Comparison of ENCODE assay signal across 7 cellular contexts in genomic region chr1:110339427-110340206, GRCh38. TPM values are rescaled to one million over a fixed set of nuclear protein-coding genes. Genes with fewer than 3 reads are reported as not detected.
DNase-seq lines count a peak whose midpoint lies in the region; ATAC-seq and TF ChIP-seq lines count a peak whose summit lies in the region.

No MANE protein-coding gene starts in this region.

- peak overlapping the region; percentile 92 for H3K23ac ChIP-seq in IMR-90 (ENCODE audit: low read depth, low read length)

- H2AK5ac ChIP-seq in IMR-90 (ENCODE audit: low read depth, low read length): peak overlapping the region; percentile 78

- TF ChIP-seq RAD21 in IMR-90 (IDR thresholded peaks at IDR 0.05; ENCODE audit: low read length): no peak

- ATAC-seq in IMR-90 (ENCODE audit: low read depth) (peak; percentile 6), lower lobe of right lung (peak in 1 of 2 donors; percentile 6)

- H3K4me3 ChIP-seq in IMR-90 (ENCODE audit: insufficient read depth, low read depth, low read length): peak overlapping the region; percentile 64
- peak overlapping the region; percentile 85 for H3K4me3 ChIP-seq in colonic mucosa
- peak overlapping the region; percentile 84 for H3K4me3 ChIP-seq in lower lobe of right lung

- POLR2A ChIA-PET in IMR-90 (lab: Charles Lee; ENCODE audit: unreplicated experiment): interaction anchor here (0.7 kb wide), 1 partner anchor 18 kb away, joined by 3 read pairs; no protein-coding TSS in a partner anchor

- H2BK15ac ChIP-seq in IMR-90 (ENCODE audit: low read depth, low read length): peak overlapping the region; percentile 19; the same call in 1 of the 3 replicates

- H3K4ac ChIP-seq in IMR-90 (ENCODE audit: low read depth, low read length): peak overlapping the region; percentile 92

- H3K27ac ChIP-seq in IMR-90 (ENCODE audit: insufficient read depth, low read length): peak overlapping the region; percentile 82
- peak overlapping the region; percentile 97 for H3K27ac ChIP-seq in VCaP
- peak overlapping the region; percentile 99 for H3K27ac ChIP-seq in colonic mucosa
- H3K27ac ChIP-seq in lower lobe of right lung: peak overlapping the region; percentile 94

- H3K79me1 ChIP-seq in IMR-90 (ENCODE audit: low read depth in 1 of 2, low read length in 2 of 2): peaks cover 0 to 34% of the 10 kb centered on the region in 2 experiments; a peak in 2 of 4 replicates

- peak overlapping the region; percentile 60; the same call in 1 of the 2 replicates for H2BK120ac ChIP-seq in IMR-90 (ENCODE audit: low read depth, low read length)

- H4K8ac ChIP-seq in IMR-90 (ENCODE audit: low read depth in 2 of 2, low read length in 2 of 2): peak overlapping the region; percentile 47 to 90

- H3K9ac ChIP-seq in IMR-90 (ENCODE audit: low read depth, low read length): peak overlapping the region; percentile 81
- H3K9ac ChIP-seq in colonic mucosa (ENCODE audit: low read depth in 2 of 2, low read length in 2 of 2): peak overlapping the region; percentile 85 to 98

- peaks cover 17% of the 10 kb centered on the region for H3K36me3 ChIP-seq in IMR-90 (ENCODE audit: control insufficient read depth, insufficient read depth, low read length)
- no peaks in the 10 kb centered on the region for H3K36me3 ChIP-seq in colonic mucosa
- peaks cover 41% of the 10 kb centered on the region for H3K36me3 ChIP-seq in lower lobe of right lung

- H4K91ac ChIP-seq in IMR-90 (ENCODE audit: insufficient read depth, low read depth, low read length): peak overlapping the region; percentile 89

- H3K9me1 ChIP-seq in IMR-90 (ENCODE audit: insufficient read depth, low read length): peaks cover 12% of the 10 kb centered on the region

- CTCF ChIA-PET in IMR-90 (lab: Yijun Ruan, JAX): interaction anchor here (0.9 to 1.5 kb wide), 6 partner anchors 10 to 156 kb away, joined by 3 to 4 read pairs (median 3); partner anchors contain the start of gene SLC16A4

- peak overlapping the region; percentile 89 for H3K56ac ChIP-seq in IMR-90 (ENCODE audit: extremely low read depth, insufficient read depth, low read length)

- TF ChIP-seq POLR2A in GM15510 (IDR thresholded peaks at IDR 0.05; ENCODE audit: borderline replicate concordance, extremely low read depth, insufficient read length): peak; percentile 91
- TF ChIP-seq POLR2A in IMR-90 (IDR thresholded peaks at IDR 0.05; ENCODE audit: low read depth, low read length): peak; percentile 82; the same call in 1 of the 2 replicates

- H2AK9ac ChIP-seq in IMR-90 (replicated peaks; ENCODE audit: low read depth, low read length, poor library complexity): peak overlapping the region; percentile 97

- in situ Hi-C loops in IMR-90 (cut with MboI; ENCODE audit: low sequenced_read_pairs): loop anchor here (5.0 to 10.0 kb wide), 2 partner anchors 63 to 125 kb away; no protein-coding TSS in a partner anchor

- BruUV-seq in IMR-90 (replicated peaks; lab: Mats Ljungman, UMichigan): no TSS peak

- intact Hi-C loops in IMR-90 (cut with micrococcal nuclease) (loop anchor here (1.0 to 2.0 kb wide), 3 partner anchors 51 to 121 kb away; partner anchors contain the start of genes LAMTOR5 and SLC16A4), colonic mucosa (cut with DNase I) (loop anchor here (5.0 kb wide), 1 partner anchor 68 kb away; the partner anchor contains the start of gene LAMTOR5), lower lobe of right lung (cut with DNase I) (no loop called here)

- H3K14ac ChIP-seq in IMR-90 (replicated peaks; ENCODE audit: low read depth, low read length): peak overlapping the region; percentile 94

- peak; percentile 54 for DNase-seq in IMR-90
- peak; percentile 67 for DNase-seq in colonic mucosa
- peak; percentile 75 for DNase-seq in lower lobe of right lung
- peak; percentile 29 for DNase-seq in stimulated activated CD8-positive, alpha-beta memory T cell treated with anti-CD3 and anti-CD28 coated beads, Interleukin-15, amount 100 ng/mL, for 24 hours (ENCODE audit: low read depth)
- no peak for DNase-seq in SKM-1 (lab: John Stamatoyannopoulos, UW; ENCODE audit: unreplicated experiment)

- H3K4me1 ChIP-seq in IMR-90 (ENCODE audit: control insufficient read depth, insufficient read depth, low read length) (peaks cover 18% of the 10 kb centered on the region), colonic mucosa (peaks cover 24% of the 10 kb centered on the region), lower lobe of right lung (peaks cover 55% of the 10 kb centered on the region)

- peak overlapping the region; percentile 56 for H3K4me2 ChIP-seq in IMR-90 (ENCODE audit: low read depth, low read length)

- peak overlapping the region; percentile 97 for H2AFZ ChIP-seq in IMR-90 (replicated peaks; ENCODE audit: low read length, poor library complexity)

- H2BK20ac ChIP-seq in IMR-90 (ENCODE audit: low read depth, low read length): no peak overlapping the region

- H3K18ac ChIP-seq in IMR-90 (ENCODE audit: low read depth, low read length): peak overlapping the region; percentile 10; the same call in 1 of the 2 replicates

- H2BK5ac ChIP-seq in IMR-90 (ENCODE audit: low read depth, low read length, poor library complexity, severe bottlenecking): peak overlapping the region; percentile 76

- TF ChIP-seq CTCF in IMR-90 (conservative IDR thresholded peaks at IDR 0.05; ENCODE audit: low read depth, low read length) (peak; percentile 41), VCaP (conservative IDR thresholded peaks at IDR 0.05) (peak; percentile 19; the same call in 1 of the 2 replicates), colonic mucosa (IDR thresholded peaks at IDR 0.05) (no peak), lower lobe of right lung (IDR thresholded peaks at IDR 0.05) (no peak)

- H3K9me3 ChIP-seq in IMR-90 (ENCODE audit: control insufficient read depth, insufficient read depth, low read length) (no peaks in the 10 kb centered on the region), colonic mucosa (no peaks in the 10 kb centered on the region), lower lobe of right lung (no peaks in the 10 kb centered on the region)

- H4K5ac ChIP-seq in IMR-90 (ENCODE audit: low read depth, low read length): no peak overlapping the region

- peaks cover 35% of the 10 kb centered on the region for H4K20me1 ChIP-seq in IMR-90 (ENCODE audit: insufficient read depth, low read length)

- H3K27me3 ChIP-seq in IMR-90 (ENCODE audit: control insufficient read depth, insufficient read depth, low read length) (no peaks in the 10 kb centered on the region), colonic mucosa (no peaks in the 10 kb centered on the region), lower lobe of right lung (ENCODE audit: low read depth) (no peaks in the 10 kb centered on the region)

- dilution Hi-C loops in IMR-90 (cut with HindIII; ENCODE audit: low sequenced_read_pairs, unreplicated experiment): no loop called here

- WGBS in IMR-90 (ENCODE audit: extremely low coverage in 2 of 2, insufficient read length in 1 of 2), 2 experiments: 0% methylated on average over 41 of the region's 75 CpGs; no CpG with 5 or more reads in 1 of the 2 experiments

TF ChIP-seq in IMR-90, 13 proteins besides CTCF, POLR2A, EP300 and RAD21:
- TF ChIP-seq CEBPB (IDR thresholded peaks at IDR 0.05; ENCODE audit: low read depth, low read length) (no peak), BHLHE40 (IDR thresholded peaks at IDR 0.05; ENCODE audit: low read depth, low read length) (peak; percentile 83), RCOR1 (IDR thresholded peaks at IDR 0.05; ENCODE audit: insufficient replicate concordance, low read length) (no peak), USF2 (IDR thresholded peaks at IDR 0.05; ENCODE audit: low read depth, low read length) (no peak), MXI1 (IDR thresholded peaks at IDR 0.05; ENCODE audit: borderline replicate concordance, low read depth, low read length) (0 out of 2 replicates have a peak, but pooled peaks have one; percentile 64), FOS (IDR thresholded peaks at IDR 0.05; ENCODE audit: low read depth, low read length) (no peak), MAZ (IDR thresholded peaks at IDR 0.05; ENCODE audit: borderline replicate concordance, low read depth, low read length) (peak; percentile 77)
TF ChIP-seq in IMR-90: peak in this region for 3.

RNA-seq across cellular contexts. Expression of gene RBM15, which starts 0.4 kb away (rescaled TPM):
- total RNA-seq in IMR-90 (2012; rRNA removed): 31.7 and 32.2 TPM in 2 replicates
- 6.2 and 6.3 TPM in 2 replicates for polyA plus RNA-seq in IMR-90 (2012; rRNA removed)
- polyA plus RNA-seq in IMR-90 (2012; cell fraction: cytosol; rRNA removed): 3.9 and 4.2 TPM in 2 replicates
- 6.3 and 7.4 TPM in 2 replicates for polyA plus RNA-seq in IMR-90 (2012; cell fraction: nucleus; rRNA removed; ENCODE audit: low replicate concordance)
- 10 to 100 TPM; 24.1 to 35.9 TPM for total RNA-seq in colonic mucosa
- 23.3 TPM for total RNA-seq in lower lobe of right lung

RNA-seq across cellular contexts. Expression of gene SLC16A4, which starts 51.2 kb away (rescaled TPM):
- total RNA-seq in IMR-90 (2012; rRNA removed) (65.2 and 73.0 TPM in 2 replicates), colonic mucosa (1 to 10 TPM in 1 of 2 donors, under 1 TPM in 1; 0.79 to 2.0 TPM), lower lobe of right lung (9.6 TPM)
- 20.8 and 27.7 TPM in 2 replicates for polyA plus RNA-seq in IMR-90 (2012; rRNA removed)
- polyA plus RNA-seq in IMR-90 (2012; cell fraction: cytosol; rRNA removed): 8.6 and 10.3 TPM in 2 replicates
- polyA plus RNA-seq in IMR-90 (2012; cell fraction: nucleus; rRNA removed; ENCODE audit: low replicate concordance): 2.4 and 16.3 TPM in 2 replicates

Comparison
In these comparisons a context has a peak if more than half of its experiments do, and no peak if none do; other contexts are left out.
1. CTCF ChIP-seq: peak in IMR-90 (single experiment) and VCaP (single experiment); none in colonic mucosa (single experiment) and lower lobe of right lung (single experiment).
2. Peak in every context shown above with its lines, with median percentiles within 50 percentile points of each other: H3K27ac ChIP-seq and H3K4me3 ChIP-seq.